12 cellular contexts compared by ENCODE assay signal in the genomic region with DNA sequence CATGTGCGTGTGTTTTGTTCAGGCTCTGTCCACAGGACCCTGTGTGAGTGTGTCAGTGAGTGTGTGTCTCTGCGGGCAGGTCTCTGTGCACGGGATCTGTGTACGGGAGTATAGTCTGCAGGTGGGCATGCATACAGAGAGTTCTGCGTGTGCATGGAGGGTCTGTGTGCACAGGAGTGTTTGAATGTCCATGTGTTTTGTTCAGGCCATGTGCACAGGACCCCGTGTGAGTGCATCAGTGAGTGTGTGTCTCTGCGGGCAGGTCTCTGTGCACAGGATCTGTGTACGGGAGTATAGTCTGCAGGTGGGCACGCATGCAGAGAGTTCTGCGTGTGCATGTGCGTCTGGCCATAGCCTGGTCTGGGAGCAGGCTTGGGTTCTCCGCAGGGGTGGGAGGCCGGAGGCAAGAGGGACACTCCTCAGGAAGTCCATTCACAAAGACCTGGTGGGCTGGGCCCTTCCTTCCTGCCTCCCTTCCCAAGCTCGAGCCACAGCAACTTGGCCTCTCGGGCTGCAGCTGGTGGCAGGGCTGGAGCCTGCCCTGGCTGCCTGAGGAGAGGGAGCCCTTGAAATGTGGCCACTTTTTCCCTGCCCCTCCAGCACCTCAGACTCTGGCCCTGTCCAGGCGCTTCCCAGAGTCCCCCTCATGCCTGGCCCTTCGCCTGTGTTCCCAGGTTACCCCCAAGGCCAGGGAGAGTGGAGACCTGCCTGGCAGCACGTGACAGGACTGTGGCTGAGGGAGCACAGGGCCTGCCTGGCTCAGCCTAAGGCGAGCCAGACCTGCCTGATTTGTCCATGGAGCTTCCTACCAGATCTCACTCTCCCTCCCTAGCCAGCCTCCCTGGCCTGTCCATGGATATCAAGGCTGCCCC. TPM values are rescaled to one million over a fixed set of nuclear protein-coding genes. Genes with fewer than 3 reads are reported as not detected.
DNase-seq lines count a peak whose midpoint lies in the region; ATAC-seq and TF ChIP-seq lines count a peak whose summit lies in the region.
"Had no signal": no experiment of that assay in that cellular context is flagged by ENCODE, and none has a peak within 500 bp of the region (broad histone marks: within the 10 kb centered on the region; RNA-seq: fewer than 3 reads in every experiment).

No MANE protein-coding gene starts in this region.

- H3K9me3 ChIP-seq in H9 (ENCODE audit: control insufficient read depth, low read depth, low read length): no peaks in the 10 kb centered on the region
- no peaks in the 10 kb centered on the region for H3K9me3 ChIP-seq in esophagus (ENCODE audit: control insufficient read depth in 2 of 2, insufficient read depth in 1 of 2, low read depth in 1 of 2, low read length in 1 of 2)
- H3K9me3 ChIP-seq in neural progenitor cell (ENCODE audit: low read depth): no peaks in the 10 kb centered on the region

- no peaks in the 10 kb centered on the region for H3K79me2 ChIP-seq in H9 (ENCODE audit: insufficient read depth, low read length)
- H3K79me2 ChIP-seq in neural progenitor cell (ENCODE audit: low read depth): no peaks in the 10 kb centered on the region

- H4K5ac ChIP-seq in H9 (ENCODE audit: insufficient read length, low read depth, low read length): no peak overlapping the region

- H3K27ac ChIP-seq in H9 (ENCODE audit: insufficient read length, low read depth, low read length) (no peak overlapping the region), esophagus (ENCODE audit: low read depth in 2 of 2, low read length in 1 of 2) (peak overlapping the region; percentile 4 to 32), neural progenitor cell (no peak overlapping the region)

- no peak overlapping the region for H3K56ac ChIP-seq in H9 (ENCODE audit: insufficient read length, low read depth, low read length)

- H3K4me3 ChIP-seq in esophagus (ENCODE audit: low read depth in 1 of 2, low read length in 2 of 2) (no peak overlapping the region), neural progenitor cell (no peak overlapping the region)

- H2AK5ac ChIP-seq in H9 (ENCODE audit: insufficient read length, low read length): no peak overlapping the region

- no peak overlapping the region for H4K91ac ChIP-seq in H9 (ENCODE audit: insufficient read length, low read depth, low read length)

- H3K4me2 ChIP-seq in H9 (ENCODE audit: insufficient read depth, insufficient read length, low read length) (no peak overlapping the region), neural progenitor cell (no peak overlapping the region)

- no peaks in the 10 kb centered on the region for H3K79me1 ChIP-seq in H9 (ENCODE audit: insufficient read depth, low read depth, low read length, poor library complexity, severe bottlenecking)

- H4K20me1 ChIP-seq in H9 (ENCODE audit: control insufficient read depth, insufficient read depth, insufficient read length): no peaks in the 10 kb centered on the region
- no peaks in the 10 kb centered on the region for H4K20me1 ChIP-seq in neural progenitor cell (ENCODE audit: low read depth)

- no peaks in the 10 kb centered on the region for H3K23me2 ChIP-seq in H9 (ENCODE audit: insufficient read length, low read depth, low read length, poor library complexity, severe bottlenecking)

- no peak overlapping the region for H2BK20ac ChIP-seq in H9 (ENCODE audit: low read depth, low read length, poor library complexity, severe bottlenecking)

- H3K9ac ChIP-seq in H9 (ENCODE audit: extremely low read depth, insufficient read length, low read length) (no peak overlapping the region), neural progenitor cell (no peak overlapping the region)

- no peak overlapping the region for H3K18ac ChIP-seq in H9 (ENCODE audit: insufficient read length, low read depth, low read length)

- TF ChIP-seq CTCF in H9 (conservative IDR thresholded peaks at IDR 0.05) (no peak), neural progenitor cell (IDR thresholded peaks at IDR 0.05) (no peak)

- no peak overlapping the region for H2BK120ac ChIP-seq in H9 (ENCODE audit: low read depth, low read length, poor library complexity, severe bottlenecking)

- H3K4me1 Mint-ChIP-seq in H9 (peaks cover 8 to 27% of the 10 kb centered on the region in 2 experiments), neural progenitor cell (peaks cover 21% of the 10 kb centered on the region)

- no peak overlapping the region for H3K4ac ChIP-seq in H9 (ENCODE audit: low read depth, low read length)

- peaks cover 5% of the 10 kb centered on the region for H3K27me3 Mint-ChIP-seq in H9 (ENCODE audit: low read depth)
- peaks cover 2% of the 10 kb centered on the region for H3K27me3 Mint-ChIP-seq in neural progenitor cell (ENCODE audit: insufficient read depth, low read depth)

- H3K27me3 ChIP-seq in H9 (ENCODE audit: insufficient read depth, low read length): no peaks in the 10 kb centered on the region
- no peaks in the 10 kb centered on the region for H3K27me3 ChIP-seq in esophagus (ENCODE audit: control insufficient read depth in 1 of 2, insufficient read depth in 2 of 2, low read length in 2 of 2)
- H3K27me3 ChIP-seq in neural progenitor cell: peaks cover 11% of the 10 kb centered on the region

- H3K9me3 Mint-ChIP-seq in H9 (no peaks in the 10 kb centered on the region), neural progenitor cell (peaks cover 2% of the 10 kb centered on the region)
- H3K9me3 Mint-ChIP-seq: activated CD4-positive, alpha-beta T cell treated with anti-CD3 and anti-CD28 coated beads, Interleukin-2, amount 10 ng/mL, durations not matched to agents 7 days and 5 days; activated T-helper 2 cell treated with anti-CD3 and anti-CD28 coated beads, Interferon-gamma antibody, Interleukin-2, Interleukin-4, amounts not matched to agents 10 μg/mL and 5 μg/mL and 100 μg/mL, durations not matched to agents 14 hours and 24 hours and 36 hours had no signal

- no peak for ATAC-seq in GM19395 (IDR thresholded peaks at IDR 0.05; ENCODE audit: unreplicated experiment)

- H3K4me3 Mint-ChIP-seq in H9 (0 out of 5 replicates have a peak overlapping the region, but pooled peaks of 1 of the 2 experiments have one; percentile 39), neural progenitor cell (no peak overlapping the region)
- H3K4me3 Mint-ChIP-seq: activated CD4-positive, alpha-beta T cell treated with anti-CD3 and anti-CD28 coated beads, Interleukin-2, amount 10 ng/mL, durations not matched to agents 7 days and 5 days; brain had no signal

- no CpG with 5 or more reads among the region's 19 CpGs for WGBS in H9 (ENCODE audit: extremely low coverage, insufficient read length, low lambda C conversion rate)
- 79 to 80% methylated on average over 19 of the region's 19 CpGs for WGBS in esophagus, 2 donors

- no peak overlapping the region for H4K8ac ChIP-seq in H9 (replicated peaks; ENCODE audit: insufficient read length, low read depth, low read length)

- H2BK12ac ChIP-seq in H9 (ENCODE audit: insufficient read length, low read depth, low read length): no peak overlapping the region

- no peak overlapping the region for H3T11ph ChIP-seq in H9 (ENCODE audit: low read length)

- H2BK5ac ChIP-seq in H9 (ENCODE audit: insufficient read length, low read length): no peak overlapping the region

- no peaks in the 10 kb centered on the region for H3K36me3 ChIP-seq in esophagus (ENCODE audit: control insufficient read depth in 2 of 2, insufficient read depth in 2 of 2, low read length in 1 of 2)
- no peaks in the 10 kb centered on the region for H3K36me3 ChIP-seq in neural progenitor cell

- no peak overlapping the region for H3K23ac ChIP-seq in H9 (ENCODE audit: insufficient read length, low read depth, low read length)

- no peak overlapping the region; the same call in 1 of the 2 replicates for H3K14ac ChIP-seq in H9 (ENCODE audit: insufficient read depth, low read length)

- no peaks in the 10 kb centered on the region for H3K36me3 Mint-ChIP-seq in H9 (ENCODE audit: insufficient read depth in 1 of 3, low read depth in 3 of 3)
- no peaks in the 10 kb centered on the region for H3K36me3 Mint-ChIP-seq in neural progenitor cell
- H3K36me3 Mint-ChIP-seq: brain had no signal

- H2AFZ ChIP-seq in H9 (ENCODE audit: low read length): no peak overlapping the region
- no peak overlapping the region for H2AFZ ChIP-seq in neural progenitor cell (replicated peaks)

- no peak overlapping the region for H2BK15ac ChIP-seq in H9 (ENCODE audit: low read depth, low read length)

- H3K4me1 ChIP-seq in H9 (ENCODE audit: insufficient read depth, low read length) (peaks cover 3% of the 10 kb centered on the region; the same call in 1 of the 2 replicates), esophagus (ENCODE audit: control insufficient read depth in 2 of 2, insufficient read depth in 2 of 2, low read length in 1 of 2) (peaks cover 0 to 4% of the 10 kb centered on the region in 2 donors), neural progenitor cell (peaks cover 5% of the 10 kb centered on the region)

- H3K27ac Mint-ChIP-seq in H9: peak overlapping the region in 1 of 3 experiments; percentile 93; a peak in 4 of 7 replicates
- peak overlapping the region; percentile 23 for H3K27ac Mint-ChIP-seq in neural progenitor cell
- H3K27ac Mint-ChIP-seq: activated CD4-positive, alpha-beta T cell treated with anti-CD3 and anti-CD28 coated beads, Interleukin-2, amount 10 ng/mL, durations not matched to agents 7 days and 5 days; activated T-helper 2 cell treated with anti-CD3 and anti-CD28 coated beads, Interferon-gamma antibody, Interleukin-2, Interleukin-4, amounts not matched to agents 10 μg/mL and 5 μg/mL and 100 μg/mL, durations not matched to agents 14 hours and 24 hours and 36 hours had no signal

- peak; percentile 61 for DNase-seq in H9
- DNase-seq in neural progenitor cell (ENCODE audit: low spot score): no peak
- DNase-seq in NCI-H446 (lab: John Stamatoyannopoulos, UW): no peak
- DNase-seq in T-helper 9 cell: no peak
- DNase-seq: activated CD4-positive, alpha-beta T cell treated with anti-CD3 and anti-CD28 coated beads, Interleukin-2, amount 10 ng/mL, durations not matched to agents 7 days and 5 days; NCI-H1436 treated with DMSO at 0.1 percent for 48 hours had no signal

- no peaks in the 10 kb centered on the region for H3F3A ChIP-seq in neural progenitor cell (ENCODE audit: low read depth)

RNA-seq across cellular contexts. Expression of gene HSPA12B, which starts 6.8 kb away (rescaled TPM):
- total RNA-seq in H9 (2021) (2.7 and 2.9 TPM in 2 replicates), neural progenitor cell (ENCODE audit: low replicate concordance) (0.15 and 0.71 TPM in 2 replicates)
- 1 to 10 TPM; 2.0 to 2.3 TPM for polyA plus RNA-seq in esophagus
- total RNA-seq: activated CD4-positive, alpha-beta T cell treated with anti-CD3 and anti-CD28 coated beads, Interleukin-2, amount 10 ng/mL, durations not matched to agents 7 days and 5 days; epithelial cell of proximal tubule had no signal

RNA-seq across cellular contexts. Expression of gene SIGLEC1, which starts 26.9 kb away (rescaled TPM):
- not detected in 2 replicates for total RNA-seq in H9 (2021)
- 1 to 10 TPM; 1.1 to 1.4 TPM for polyA plus RNA-seq in esophagus
- total RNA-seq in neural progenitor cell (ENCODE audit: low replicate concordance): not detected in 2 replicates
- total RNA-seq: activated CD4-positive, alpha-beta T cell treated with anti-CD3 and anti-CD28 coated beads, Interleukin-2, amount 10 ng/mL, durations not matched to agents 7 days and 5 days; activated T-helper 2 cell treated with anti-CD3 and anti-CD28 coated beads, Interferon-gamma antibody, Interleukin-2, Interleukin-4, amounts not matched to agents 10 μg/mL and 5 μg/mL and 100 μg/mL, durations not matched to agents 14 hours and 24 hours and 36 hours; Daoy; epithelial cell of proximal tubule had no signal

RNA-seq across cellular contexts. Expression of gene ADISSP, which starts 28.3 kb away (rescaled TPM):
- 79.2 and 80.9 TPM in 2 replicates for total RNA-seq in H9 (2021)
- 10 to 100 TPM; 18.0 to 33.2 TPM for polyA plus RNA-seq in esophagus
- total RNA-seq in neural progenitor cell (ENCODE audit: low replicate concordance): 17.6 and 42.8 TPM in 2 replicates

RNA-seq across cellular contexts. Expression of gene SPEF1, which starts 42.0 kb away (rescaled TPM):
- total RNA-seq in H9 (2021) (0.22 and 0.24 TPM in 2 replicates), neural progenitor cell (ENCODE audit: low replicate concordance) (0.34 and 1.2 TPM in 2 replicates)
- polyA plus RNA-seq in esophagus: under 1 TPM; 0.07 to 0.08 TPM
- total RNA-seq: activated T-helper 2 cell treated with anti-CD3 and anti-CD28 coated beads, Interferon-gamma antibody, Interleukin-2, Interleukin-4, amounts not matched to agents 10 μg/mL and 5 μg/mL and 100 μg/mL, durations not matched to agents 14 hours and 24 hours and 36 hours; Daoy had no signal

RNA-seq across cellular contexts. Expression of gene CENPB, which starts 47.2 kb away (rescaled TPM):
- total RNA-seq in H9 (2021): 63.1 and 64.0 TPM in 2 replicates
- polyA plus RNA-seq in esophagus: 10 to 100 TPM; 33.3 to 43.4 TPM
- 5.0 and 28.9 TPM in 2 replicates for total RNA-seq in neural progenitor cell (ENCODE audit: low replicate concordance)

Comparison
In these comparisons a context has a peak if more than half of its experiments do, and no peak if none do; other contexts are left out.
1. H3K27ac ChIP-seq: peak in esophagus (2 of 2); none in H9 (single experiment) and neural progenitor cell (single experiment).